ENCODE assay signal across 14 cellular contexts in genomic region chr3:38707730-38708129, GRCh38. TPM values are rescaled to one million over a fixed set of nuclear protein-coding genes. Genes with fewer than 3 reads are reported as not detected.
DNase-seq lines count a peak whose midpoint lies in the region; ATAC-seq and TF ChIP-seq lines count a peak whose summit lies in the region.
"Had no signal": no experiment of that assay in that cellular context is flagged by ENCODE, and none has a peak within 500 bp of the region (broad histone marks: within the 10 kb centered on the region; RNA-seq: fewer than 3 reads in every experiment).

No MANE protein-coding gene starts in this region.

- CTCF ChIA-PET in AG04449 (lab: Yijun Ruan, JAX) = interaction anchor here (0.8 kb wide), 1 partner anchor 138 kb away, joined by 3 read pairs; no protein-coding TSS in a partner anchor

- H3K36me3 Mint-ChIP-seq in activated T-cell treated with anti-CD3 and anti-CD28 coated beads, Interleukin-2, amount 50 U/mL, for 72 hours (ENCODE audit: insufficient read depth in 2 of 2) = no peaks in the 10 kb centered on the region
- H3K36me3 Mint-ChIP-seq: activated naive CD8-positive, alpha-beta T cell treated with anti-CD3 and anti-CD28 coated beads, Interleukin-2, amount 10 ng/mL, durations not matched to agents 7 days and 5 days had no signal

- H3K4me3 Mint-ChIP-seq in activated T-cell treated with anti-CD3 and anti-CD28 coated beads, Interleukin-2, amount 50 U/mL, for 72 hours = no peak overlapping the region
- H3K4me3 Mint-ChIP-seq: activated naive CD8-positive, alpha-beta T cell treated with anti-CD3 and anti-CD28 coated beads, Interleukin-2, amount 10 ng/mL, durations not matched to agents 7 days and 5 days had no signal

- intact Hi-C loops in transverse colon (cut with DNase I; ENCODE audit: low total_unique reads) = no loop called here

- DNase-seq in AG04449 (ENCODE audit: low read depth, low spot score) (no peak), GM10266 (ENCODE audit: extremely low spot score) (no peak), OCI-M1 (lab: John Stamatoyannopoulos, UW) (peak; percentile 8), fibroblast of mammary gland (ENCODE audit: low read depth) (no peak), transverse colon (no peak), NCI-H2029 treated with DMSO at 0.1 percent for 48 hours (lab: John Stamatoyannopoulos, UW) (no peak)
- DNase-seq in activated T-cell treated with anti-CD3 and anti-CD28 coated beads, Interleukin-2, amount 50 U/mL, for 72 hours = no peak
- DNase-seq: activated naive CD8-positive, alpha-beta T cell treated with anti-CD3 and anti-CD28 coated beads, Interleukin-2, amount 10 ng/mL, durations not matched to agents 7 days and 5 days; Caco-2; left lung; stimulated activated CD4-positive, alpha-beta T cell treated with anti-CD3 and anti-CD28 coated beads, Interleukin-2, amount 100 ng/mL, for 48 hours had no signal

- no peaks in the 10 kb centered on the region for H3K4me1 Mint-ChIP-seq in activated T-cell treated with anti-CD3 and anti-CD28 coated beads, Interleukin-2, amount 50 U/mL, for 72 hours (ENCODE audit: low read depth)

- H3K27ac ChIP-seq in transverse colon = no peak overlapping the region
- H3K27ac ChIP-seq: left lung, thoracic aorta had no signal

- WGBS in transverse colon (ENCODE audit: low coverage in 1 of 2), 2 donors = 4% methylated on average over 1 of the region's 1 CpG; no CpG with 5 or more reads in 1 of the 2 donors

- ATAC-seq in GM18907 (IDR thresholded peaks at IDR 0.05; ENCODE audit: unreplicated experiment) = no peak
- no peak for ATAC-seq in activated T-cell treated with anti-CD3 and anti-CD28 coated beads, Interleukin-2, amount 50 U/mL, for 72 hours (replicated peaks in 1 of 2)
- ATAC-seq: activated CD4-positive, CD25-positive, alpha-beta regulatory T cell treated with anti-CD3 and anti-CD28 coated beads, Interleukin-2, amount 50 U/mL, for 24 hours; left lung had no signal

- H3K4me3 ChIP-seq in AG04449 (ENCODE audit: low read depth, low read length) (no peak overlapping the region), fibroblast of mammary gland (ENCODE audit: control insufficient read depth, low read depth, low read length) (no peak overlapping the region), transverse colon (no peak overlapping the region)
- H3K4me3 ChIP-seq: left lung, thoracic aorta had no signal

- H3K4me1 ChIP-seq in transverse colon = no peaks in the 10 kb centered on the region
- H3K4me1 ChIP-seq: Caco-2, left lung had no signal

- TF ChIP-seq POLR2A in transverse colon (IDR thresholded peaks at IDR 0.05) = no peak

- no peak overlapping the region for H3K27ac Mint-ChIP-seq in activated T-cell treated with anti-CD3 and anti-CD28 coated beads, Interleukin-2, amount 50 U/mL, for 72 hours
- H3K27ac Mint-ChIP-seq: activated naive CD8-positive, alpha-beta T cell treated with anti-CD3 and anti-CD28 coated beads, Interleukin-2, amount 10 ng/mL, durations not matched to agents 7 days and 5 days had no signal

- in situ Hi-C loops in transverse colon (cut with MboI; ENCODE audit: low pct_ligation_motif_present in 1 of 4, low pct_unique_long_range_greater_than_20kb in 1 of 4, low sequenced_read_pairs in 3 of 4) = no loop called here

- no peaks in the 10 kb centered on the region for H3K36me3 ChIP-seq in transverse colon
- H3K36me3 ChIP-seq: left lung, thoracic aorta had no signal

- no peaks in the 10 kb centered on the region for H3K9me3 ChIP-seq in transverse colon
- H3K9me3 ChIP-seq: Caco-2, left lung, thoracic aorta had no signal

- POLR2A ChIA-PET in AG04449 (lab: Yijun Ruan, JAX) = no interaction called here

- no peak for TF ChIP-seq EP300 in transverse colon (IDR thresholded peaks at IDR 0.05; ENCODE audit: low read depth)

- H3K27me3 ChIP-seq in transverse colon = no peaks in the 10 kb centered on the region

- TF ChIP-seq CTCF in AG04449 (IDR thresholded peaks at IDR 0.05; ENCODE audit: insufficient read depth, low read length, missing control alignments) (peak; percentile 15), GM10266 (IDR thresholded peaks at IDR 0.05; ENCODE audit: control insufficient read depth, insufficient read depth, low read depth, missing control alignments) (peak; percentile 12), fibroblast of mammary gland (conservative IDR thresholded peaks at IDR 0.05; ENCODE audit: control insufficient read depth, insufficient read depth, low read depth, low read length) (peak; percentile 32), transverse colon (IDR thresholded peaks at IDR 0.05) (no peak)

- peaks cover 24% of the 10 kb centered on the region for H3K27me3 Mint-ChIP-seq in activated T-cell treated with anti-CD3 and anti-CD28 coated beads, Interleukin-2, amount 50 U/mL, for 72 hours (ENCODE audit: low read depth)

- H3K9me3 Mint-ChIP-seq in activated T-cell treated with anti-CD3 and anti-CD28 coated beads, Interleukin-2, amount 50 U/mL, for 72 hours = no peaks in the 10 kb centered on the region
- H3K9me3 Mint-ChIP-seq: activated naive CD8-positive, alpha-beta T cell treated with anti-CD3 and anti-CD28 coated beads, Interleukin-2, amount 10 ng/mL, durations not matched to agents 7 days and 5 days had no signal

RNA-seq across cellular contexts. Expression of gene SCN5A, which starts 58.2 kb away (rescaled TPM):
- total RNA-seq in transverse colon = under 1 TPM in 2 of 4 donors, not detected in 2; 0.16 to 0.27 TPM
- under 1 TPM in 1 of 2 donors, not detected in 1; 0.05 TPM for total RNA-seq in activated T-cell treated with anti-CD3 and anti-CD28 coated beads, Interleukin-2, amount 50 U/mL, for 72 hours

Comparison
In these comparisons a context has a peak if more than half of its experiments do, and no peak if none do; other contexts are left out.
1. CTCF ChIP-seq: peak in AG04449 (single experiment), GM10266 (single experiment) and fibroblast of mammary gland (single experiment); none in transverse colon (0 of 5).